ENCODE assay signal across 2 cellular contexts in genomic region chr13:85284349-85284748, GRCh38.
TF ChIP-seq lines count a peak whose summit lies in the region.

No MANE protein-coding gene starts in this region.

TF ChIP-seq in IMR-90, 13 proteins besides CTCF, POLR2A, EP300 and RAD21:
- TF ChIP-seq CEBPB (IDR thresholded peaks at IDR 0.05; ENCODE audit: low read depth, low read length) = 0 out of 2 replicates have a peak, but pooled peaks have one; percentile 32
- TF ChIP-seq RCOR1 (IDR thresholded peaks at IDR 0.05; ENCODE audit: insufficient replicate concordance, low read length) = no peak

TF ChIP-seq in neural cell, 6 proteins besides CTCF, POLR2A, EP300 and RAD21:
- TF ChIP-seq, protein P1, sequence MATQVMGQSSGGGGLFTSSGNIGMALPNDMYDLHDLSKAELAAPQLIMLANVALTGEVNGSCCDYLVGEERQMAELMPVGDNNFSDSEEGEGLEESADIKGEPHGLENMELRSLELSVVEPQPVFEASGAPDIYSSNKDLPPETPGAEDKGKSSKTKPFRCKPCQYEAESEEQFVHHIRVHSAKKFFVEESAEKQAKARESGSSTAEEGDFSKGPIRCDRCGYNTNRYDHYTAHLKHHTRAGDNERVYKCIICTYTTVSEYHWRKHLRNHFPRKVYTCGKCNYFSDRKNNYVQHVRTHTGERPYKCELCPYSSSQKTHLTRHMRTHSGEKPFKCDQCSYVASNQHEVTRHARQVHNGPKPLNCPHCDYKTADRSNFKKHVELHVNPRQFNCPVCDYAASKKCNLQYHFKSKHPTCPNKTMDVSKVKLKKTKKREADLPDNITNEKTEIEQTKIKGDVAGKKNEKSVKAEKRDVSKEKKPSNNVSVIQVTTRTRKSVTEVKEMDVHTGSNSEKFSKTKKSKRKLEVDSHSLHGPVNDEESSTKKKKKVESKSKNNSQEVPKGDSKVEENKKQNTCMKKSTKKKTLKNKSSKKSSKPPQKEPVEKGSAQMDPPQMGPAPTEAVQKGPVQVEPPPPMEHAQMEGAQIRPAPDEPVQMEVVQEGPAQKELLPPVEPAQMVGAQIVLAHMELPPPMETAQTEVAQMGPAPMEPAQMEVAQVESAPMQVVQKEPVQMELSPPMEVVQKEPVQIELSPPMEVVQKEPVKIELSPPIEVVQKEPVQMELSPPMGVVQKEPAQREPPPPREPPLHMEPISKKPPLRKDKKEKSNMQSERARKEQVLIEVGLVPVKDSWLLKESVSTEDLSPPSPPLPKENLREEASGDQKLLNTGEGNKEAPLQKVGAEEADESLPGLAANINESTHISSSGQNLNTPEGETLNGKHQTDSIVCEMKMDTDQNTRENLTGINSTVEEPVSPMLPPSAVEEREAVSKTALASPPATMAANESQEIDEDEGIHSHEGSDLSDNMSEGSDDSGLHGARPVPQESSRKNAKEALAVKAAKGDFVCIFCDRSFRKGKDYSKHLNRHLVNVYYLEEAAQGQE (IDR thresholded peaks at IDR 0.05; ENCODE audit: borderline replicate concordance) = peak; percentile 52
- TF ChIP-seq MXI1 (conservative IDR thresholded peaks at IDR 0.05; ENCODE audit: poor library complexity, severe bottlenecking) = no peak
- no peak for TF ChIP-seq SMC3 (conservative IDR thresholded peaks at IDR 0.05; ENCODE audit: poor library complexity)
- no peak for TF ChIP-seq TAF1 (IDR thresholded peaks at IDR 0.05; ENCODE audit: low read depth)
- peak; percentile 69 for TF ChIP-seq POLR2AphosphoS5 (IDR thresholded peaks at IDR 0.05)
